In the genomic region with DNA sequence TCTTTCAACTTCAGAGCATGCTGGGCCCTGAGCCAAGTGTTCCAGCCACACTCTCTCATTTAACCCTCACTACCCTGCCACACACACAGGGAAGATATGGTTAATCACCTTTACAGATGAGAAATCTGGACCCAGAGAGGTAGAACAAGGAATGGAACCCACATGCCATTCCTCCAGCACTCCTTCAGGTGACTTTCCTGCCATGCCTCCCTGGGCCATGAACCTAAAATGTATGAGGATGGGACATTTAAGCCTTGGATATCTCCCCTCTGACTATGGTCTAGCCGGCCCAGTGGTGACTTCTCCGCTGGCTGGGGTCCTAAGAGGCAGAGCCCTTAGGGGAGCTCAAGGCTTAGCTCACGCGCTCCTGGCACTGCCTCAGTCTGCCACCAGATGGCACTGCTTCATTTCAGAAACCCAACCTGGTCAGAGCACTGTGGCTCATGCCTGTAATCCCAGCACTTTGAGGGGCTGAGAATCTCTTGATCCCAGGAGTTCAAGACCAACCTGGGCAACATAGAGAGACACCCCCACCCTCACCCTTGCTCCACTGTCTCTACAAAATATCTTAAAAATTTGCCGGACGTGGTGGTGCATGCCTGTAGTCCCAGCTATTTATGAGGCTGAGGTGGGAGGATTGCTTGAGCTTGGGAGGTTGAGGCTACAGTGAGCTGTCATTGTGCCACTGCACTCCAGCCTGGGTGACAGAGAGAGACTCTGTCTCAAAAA, we compare ENCODE assay signal across 1 cellular context.
TF ChIP-seq lines count a peak whose summit lies in the region.

No MANE protein-coding gene starts in this region.

TF ChIP-seq in H1, 55 proteins besides CTCF, POLR2A, EP300 and RAD21 (continued from another document):
- TF ChIP-seq HDAC2 (IDR thresholded peaks at IDR 0.05; ENCODE audit: borderline replicate concordance in 1 of 2, low read depth in 2 of 2, low read length in 2 of 2) (no peak), CREB1 (IDR thresholded peaks at IDR 0.05) (no peak), NANOG (IDR thresholded peaks at IDR 0.05; ENCODE audit: insufficient read depth, low read depth, low read length, poor library complexity, severe bottlenecking) (no peak), RBBP5 (IDR thresholded peaks at IDR 0.05; ENCODE audit: borderline replicate concordance, low read depth, low read length) (no peak), TCF12 (IDR thresholded peaks at IDR 0.05; ENCODE audit: low read depth, low read length) (no peak)
